Comparison of ENCODE assay signal across 1 cellular context in the genomic region with DNA sequence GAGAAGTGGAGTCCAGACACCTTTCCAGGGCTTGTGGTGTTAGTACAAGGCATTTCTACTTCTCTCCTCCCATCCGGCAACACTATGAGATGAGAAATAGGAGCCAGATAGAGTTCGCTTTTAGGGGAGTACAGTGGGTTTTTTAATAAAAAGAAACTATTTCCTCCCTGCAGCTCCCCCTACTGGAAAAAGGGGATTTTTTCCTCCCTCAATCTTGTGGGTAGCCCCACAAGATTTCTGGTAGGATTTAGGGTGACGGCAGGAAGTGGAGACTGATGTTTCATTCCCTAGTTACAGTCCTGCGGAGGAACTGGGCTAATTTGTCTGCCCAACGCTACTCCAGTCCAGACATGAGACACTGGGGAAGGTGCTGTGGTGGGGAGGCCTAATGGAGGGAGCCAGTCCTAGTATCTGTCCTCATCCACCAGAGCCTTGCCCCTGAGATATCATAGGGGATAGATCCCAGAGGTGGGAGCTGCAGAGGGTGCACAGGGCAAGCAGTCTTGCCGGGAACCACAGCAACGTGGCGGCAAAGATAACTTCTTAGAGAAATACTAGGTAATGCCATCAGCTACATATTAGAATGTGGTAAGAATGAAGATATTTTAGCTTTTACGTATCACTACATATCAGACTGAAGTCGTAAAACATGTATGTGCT.
TF ChIP-seq lines count a peak whose summit lies in the region.

No MANE protein-coding gene starts in this region.

TF ChIP-seq in GM23338, 12 proteins besides CTCF, POLR2A, EP300 and RAD21 (continued from another document):
- TF ChIP-seq, protein P1, sequence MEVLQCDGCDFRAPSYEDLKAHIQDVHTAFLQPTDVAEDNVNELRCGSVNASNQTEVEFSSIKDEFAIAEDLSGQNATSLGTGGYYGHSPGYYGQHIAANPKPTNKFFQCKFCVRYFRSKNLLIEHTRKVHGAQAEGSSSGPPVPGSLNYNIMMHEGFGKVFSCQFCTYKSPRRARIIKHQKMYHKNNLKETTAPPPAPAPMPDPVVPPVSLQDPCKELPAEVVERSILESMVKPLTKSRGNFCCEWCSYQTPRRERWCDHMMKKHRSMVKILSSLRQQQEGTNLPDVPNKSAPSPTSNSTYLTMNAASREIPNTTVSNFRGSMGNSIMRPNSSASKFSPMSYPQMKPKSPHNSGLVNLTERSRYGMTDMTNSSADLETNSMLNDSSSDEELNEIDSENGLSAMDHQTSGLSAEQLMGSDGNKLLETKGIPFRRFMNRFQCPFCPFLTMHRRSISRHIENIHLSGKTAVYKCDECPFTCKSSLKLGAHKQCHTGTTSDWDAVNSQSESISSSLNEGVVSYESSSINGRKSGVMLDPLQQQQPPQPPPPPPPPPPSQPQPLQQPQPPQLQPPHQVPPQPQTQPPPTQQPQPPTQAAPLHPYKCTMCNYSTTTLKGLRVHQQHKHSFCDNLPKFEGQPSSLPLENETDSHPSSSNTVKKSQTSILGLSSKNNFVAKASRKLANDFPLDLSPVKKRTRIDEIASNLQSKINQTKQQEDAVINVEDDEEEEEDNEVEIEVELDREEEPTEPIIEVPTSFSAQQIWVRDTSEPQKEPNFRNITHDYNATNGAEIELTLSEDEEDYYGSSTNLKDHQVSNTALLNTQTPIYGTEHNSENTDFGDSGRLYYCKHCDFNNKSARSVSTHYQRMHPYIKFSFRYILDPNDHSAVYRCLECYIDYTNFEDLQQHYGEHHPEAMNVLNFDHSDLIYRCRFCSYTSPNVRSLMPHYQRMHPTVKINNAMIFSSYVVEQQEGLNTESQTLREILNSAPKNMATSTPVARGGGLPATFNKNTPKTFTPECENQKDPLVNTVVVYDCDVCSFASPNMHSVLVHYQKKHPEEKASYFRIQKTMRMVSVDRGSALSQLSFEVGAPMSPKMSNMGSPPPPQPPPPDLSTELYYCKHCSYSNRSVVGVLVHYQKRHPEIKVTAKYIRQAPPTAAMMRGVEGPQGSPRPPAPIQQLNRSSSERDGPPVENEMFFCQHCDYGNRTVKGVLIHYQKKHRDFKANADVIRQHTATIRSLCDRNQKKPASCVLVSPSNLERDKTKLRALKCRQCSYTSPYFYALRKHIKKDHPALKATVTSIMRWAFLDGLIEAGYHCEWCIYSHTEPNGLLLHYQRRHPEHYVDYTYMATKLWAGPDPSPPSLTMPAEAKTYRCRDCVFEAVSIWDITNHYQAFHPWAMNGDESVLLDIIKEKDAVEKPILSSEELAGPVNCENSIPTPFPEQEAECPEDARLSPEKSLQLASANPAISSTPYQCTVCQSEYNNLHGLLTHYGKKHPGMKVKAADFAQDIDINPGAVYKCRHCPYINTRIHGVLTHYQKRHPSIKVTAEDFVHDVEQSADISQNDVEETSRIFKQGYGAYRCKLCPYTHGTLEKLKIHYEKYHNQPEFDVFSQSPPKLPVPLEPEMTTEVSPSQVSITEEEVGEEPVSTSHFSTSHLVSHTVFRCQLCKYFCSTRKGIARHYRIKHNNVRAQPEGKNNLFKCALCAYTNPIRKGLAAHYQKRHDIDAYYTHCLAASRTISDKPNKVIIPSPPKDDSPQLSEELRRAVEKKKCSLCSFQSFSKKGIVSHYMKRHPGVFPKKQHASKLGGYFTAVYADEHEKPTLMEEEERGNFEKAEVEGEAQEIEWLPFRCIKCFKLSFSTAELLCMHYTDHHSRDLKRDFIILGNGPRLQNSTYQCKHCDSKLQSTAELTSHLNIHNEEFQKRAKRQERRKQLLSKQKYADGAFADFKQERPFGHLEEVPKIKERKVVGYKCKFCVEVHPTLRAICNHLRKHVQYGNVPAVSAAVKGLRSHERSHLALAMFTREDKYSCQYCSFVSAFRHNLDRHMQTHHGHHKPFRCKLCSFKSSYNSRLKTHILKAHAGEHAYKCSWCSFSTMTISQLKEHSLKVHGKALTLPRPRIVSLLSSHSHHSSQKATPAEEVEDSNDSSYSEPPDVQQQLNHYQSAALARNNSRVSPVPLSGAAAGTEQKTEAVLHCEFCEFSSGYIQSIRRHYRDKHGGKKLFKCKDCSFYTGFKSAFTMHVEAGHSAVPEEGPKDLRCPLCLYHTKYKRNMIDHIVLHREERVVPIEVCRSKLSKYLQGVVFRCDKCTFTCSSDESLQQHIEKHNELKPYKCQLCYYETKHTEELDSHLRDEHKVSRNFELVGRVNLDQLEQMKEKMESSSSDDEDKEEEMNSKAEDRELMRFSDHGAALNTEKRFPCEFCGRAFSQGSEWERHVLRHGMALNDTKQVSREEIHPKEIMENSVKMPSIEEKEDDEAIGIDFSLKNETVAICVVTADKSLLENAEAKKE (CRISPR knock-in tag; IDR thresholded peaks at IDR 0.05), result no peak
- TF ChIP-seq, protein P2, sequence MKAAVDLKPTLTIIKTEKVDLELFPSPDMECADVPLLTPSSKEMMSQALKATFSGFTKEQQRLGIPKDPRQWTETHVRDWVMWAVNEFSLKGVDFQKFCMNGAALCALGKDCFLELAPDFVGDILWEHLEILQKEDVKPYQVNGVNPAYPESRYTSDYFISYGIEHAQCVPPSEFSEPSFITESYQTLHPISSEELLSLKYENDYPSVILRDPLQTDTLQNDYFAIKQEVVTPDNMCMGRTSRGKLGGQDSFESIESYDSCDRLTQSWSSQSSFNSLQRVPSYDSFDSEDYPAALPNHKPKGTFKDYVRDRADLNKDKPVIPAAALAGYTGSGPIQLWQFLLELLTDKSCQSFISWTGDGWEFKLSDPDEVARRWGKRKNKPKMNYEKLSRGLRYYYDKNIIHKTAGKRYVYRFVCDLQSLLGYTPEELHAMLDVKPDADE (IDR thresholded peaks at IDR 0.05), result no peak
- TF ChIP-seq ZNF331 (CRISPR knock-in tag; IDR thresholded peaks at IDR 0.05; ENCODE audit: low read depth), result no peak
- TF ChIP-seq NANOG (IDR thresholded peaks at IDR 0.05; ENCODE audit: borderline replicate concordance), result no peak
- TF ChIP-seq, protein P3, sequence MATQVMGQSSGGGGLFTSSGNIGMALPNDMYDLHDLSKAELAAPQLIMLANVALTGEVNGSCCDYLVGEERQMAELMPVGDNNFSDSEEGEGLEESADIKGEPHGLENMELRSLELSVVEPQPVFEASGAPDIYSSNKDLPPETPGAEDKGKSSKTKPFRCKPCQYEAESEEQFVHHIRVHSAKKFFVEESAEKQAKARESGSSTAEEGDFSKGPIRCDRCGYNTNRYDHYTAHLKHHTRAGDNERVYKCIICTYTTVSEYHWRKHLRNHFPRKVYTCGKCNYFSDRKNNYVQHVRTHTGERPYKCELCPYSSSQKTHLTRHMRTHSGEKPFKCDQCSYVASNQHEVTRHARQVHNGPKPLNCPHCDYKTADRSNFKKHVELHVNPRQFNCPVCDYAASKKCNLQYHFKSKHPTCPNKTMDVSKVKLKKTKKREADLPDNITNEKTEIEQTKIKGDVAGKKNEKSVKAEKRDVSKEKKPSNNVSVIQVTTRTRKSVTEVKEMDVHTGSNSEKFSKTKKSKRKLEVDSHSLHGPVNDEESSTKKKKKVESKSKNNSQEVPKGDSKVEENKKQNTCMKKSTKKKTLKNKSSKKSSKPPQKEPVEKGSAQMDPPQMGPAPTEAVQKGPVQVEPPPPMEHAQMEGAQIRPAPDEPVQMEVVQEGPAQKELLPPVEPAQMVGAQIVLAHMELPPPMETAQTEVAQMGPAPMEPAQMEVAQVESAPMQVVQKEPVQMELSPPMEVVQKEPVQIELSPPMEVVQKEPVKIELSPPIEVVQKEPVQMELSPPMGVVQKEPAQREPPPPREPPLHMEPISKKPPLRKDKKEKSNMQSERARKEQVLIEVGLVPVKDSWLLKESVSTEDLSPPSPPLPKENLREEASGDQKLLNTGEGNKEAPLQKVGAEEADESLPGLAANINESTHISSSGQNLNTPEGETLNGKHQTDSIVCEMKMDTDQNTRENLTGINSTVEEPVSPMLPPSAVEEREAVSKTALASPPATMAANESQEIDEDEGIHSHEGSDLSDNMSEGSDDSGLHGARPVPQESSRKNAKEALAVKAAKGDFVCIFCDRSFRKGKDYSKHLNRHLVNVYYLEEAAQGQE (IDR thresholded peaks at IDR 0.05; ENCODE audit: unreplicated experiment), result no peak
- no peak for TF ChIP-seq CREB1 (CRISPR knock-in tag; IDR thresholded peaks at IDR 0.05; ENCODE audit: low read depth)
- TF ChIP-seq ZNF114 (CRISPR knock-in tag; IDR thresholded peaks at IDR 0.05), result no peak
- no peak for TF ChIP-seq EZH2 (IDR thresholded peaks at IDR 0.05; ENCODE audit: low read depth, unreplicated experiment)
